In the genomic region with DNA sequence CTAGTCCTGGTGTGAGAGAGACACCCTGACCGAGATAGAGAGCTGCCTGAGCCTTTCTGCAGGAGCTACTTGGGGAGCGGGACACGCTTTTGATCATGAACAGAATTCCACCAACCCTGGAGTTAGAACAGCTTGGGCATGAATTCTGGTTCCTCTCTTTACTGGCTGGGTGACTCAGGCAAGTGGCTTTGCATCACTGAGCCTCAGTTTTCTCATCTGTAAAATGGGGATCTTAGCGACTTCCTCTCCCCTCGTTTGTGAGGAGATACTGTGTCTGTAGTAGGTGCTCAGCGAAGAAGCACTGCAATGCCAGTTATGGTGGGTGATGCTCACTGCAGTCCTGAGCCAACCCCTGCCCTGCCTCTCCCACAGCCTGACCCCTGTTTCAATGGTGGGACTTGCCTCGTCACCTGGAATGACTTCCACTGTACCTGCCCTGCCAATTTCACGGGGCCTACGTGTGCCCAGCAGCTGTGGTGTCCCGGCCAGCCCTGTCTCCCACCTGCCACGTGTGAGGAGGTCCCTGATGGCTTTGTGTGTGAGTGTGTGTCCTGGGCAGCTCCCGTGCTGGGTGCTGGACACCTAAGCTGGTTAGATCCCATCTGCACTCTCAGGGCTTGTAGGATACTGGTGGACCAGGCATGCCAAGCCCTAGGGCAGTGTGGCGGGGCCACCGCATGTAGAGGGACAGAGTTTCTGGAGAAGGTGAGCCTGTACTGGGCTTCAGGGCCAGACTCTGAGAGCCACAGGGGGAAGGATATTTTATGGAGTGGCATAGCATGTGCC, we compare ENCODE assay signal across 17 cellular contexts. TPM values are rescaled to one million over a fixed set of nuclear protein-coding genes. Genes with fewer than 3 reads are reported as not detected.
A peak's percentile ranks its signal among the peaks of the same experiment; 100 is the strongest.
DNase-seq lines count a peak whose midpoint lies in the region; ATAC-seq, FAIRE-seq and TF ChIP-seq lines count a peak whose summit lies in the region.
"Had no signal": no experiment of that assay in that cellular context is flagged by ENCODE, and none has a peak within 500 bp of the region (broad histone marks: within the 10 kb centered on the region; RNA-seq: fewer than 3 reads in every experiment).

No MANE protein-coding gene starts in this region.

- H3K4me1 Mint-ChIP-seq in activated B cell treated with CpG ODN at 0.5 μM for 24 hours = peaks cover 9% of the 10 kb centered on the region
- H3K4me1 Mint-ChIP-seq in effector memory CD8-positive, alpha-beta T cell (ENCODE audit: low read depth in 2 of 2) = peaks cover 3 to 6% of the 10 kb centered on the region in 2 donors
- peaks cover 39% of the 10 kb centered on the region for H3K4me1 Mint-ChIP-seq in nephron

- H3K27ac ChIP-seq in substantia nigra (ENCODE audit: low read depth, low read length, poor library complexity, severe bottlenecking) = peak overlapping the region; percentile 61
- H3K27ac ChIP-seq: HL-60, PC-9 had no signal

- DNase-seq in activated B cell treated with CpG ODN at 0.5 μM for 24 hours (no peak), substantia nigra (lab: John Stamatoyannopoulos, UW) (no peak), globus pallidus (ENCODE audit: low spot score) (no peak), GM19239 (ENCODE audit: insufficient read length, low spot score) (no peak), GM13976 (ENCODE audit: low spot score) (no peak)
- DNase-seq in effector memory CD8-positive, alpha-beta T cell = no peak
- DNase-seq: CD4-positive, CD25-positive, alpha-beta regulatory T cell; DMS53; NCI-H1417 treated with DMSO at 0.1 percent for 48 hours; NCI-H2029 treated with DMSO at 0.1 percent for 48 hours; NCI-H82; PC-9 had no signal

- H3K36me3 Mint-ChIP-seq in activated B cell treated with CpG ODN at 0.5 μM for 24 hours (ENCODE audit: low read depth) = no peaks in the 10 kb centered on the region
- H3K36me3 Mint-ChIP-seq in effector memory CD8-positive, alpha-beta T cell (ENCODE audit: insufficient read depth) = peaks cover 4% of the 10 kb centered on the region
- H3K36me3 Mint-ChIP-seq in nephron (ENCODE audit: low read depth) = peaks cover 7% of the 10 kb centered on the region
- H3K36me3 Mint-ChIP-seq: CD4-positive, CD25-positive, alpha-beta regulatory T cell had no signal

- POLR2A ChIA-PET in activated B cell treated with CpG ODN at 0.5 μM for 24 hours (lab: Charles Lee) = no interaction called here

- no peak for TF ChIP-seq CTCF in activated B cell treated with CpG ODN at 0.5 μM for 24 hours (IDR thresholded peaks at IDR 0.05)
- TF ChIP-seq CTCF in nephron (IDR thresholded peaks at IDR 0.05; ENCODE audit: unreplicated experiment in 3 of 3) = no peak
- TF ChIP-seq CTCF in GM13976 (IDR thresholded peaks at IDR 0.05; ENCODE audit: borderline replicate concordance, control extremely low read depth, extremely low read depth, insufficient read depth, missing control alignments) = no peak

- no peaks in the 10 kb centered on the region for H3K9me3 Mint-ChIP-seq in activated B cell treated with CpG ODN at 0.5 μM for 24 hours
- no peaks in the 10 kb centered on the region for H3K9me3 Mint-ChIP-seq in effector memory CD8-positive, alpha-beta T cell
- no peaks in the 10 kb centered on the region for H3K9me3 Mint-ChIP-seq in nephron

- FAIRE-seq in GM19239 (lab: Jason Lieb, UNC) = no peak
- FAIRE-seq: HTR-8/SVneo had no signal

- intact Hi-C loops in activated B cell treated with CpG ODN at 0.5 μM for 24 hours (cut with micrococcal nuclease) = no loop called here

- H3K27me3 Mint-ChIP-seq in activated B cell treated with CpG ODN at 0.5 μM for 24 hours (peaks cover 25% of the 10 kb centered on the region), nephron (ENCODE audit: low read depth) (peaks cover 13% of the 10 kb centered on the region)
- peaks cover 57 to 78% of the 10 kb centered on the region in 2 donors for H3K27me3 Mint-ChIP-seq in effector memory CD8-positive, alpha-beta T cell

- no peak overlapping the region for H3K27ac Mint-ChIP-seq in activated B cell treated with CpG ODN at 0.5 μM for 24 hours
- H3K27ac Mint-ChIP-seq in effector memory CD8-positive, alpha-beta T cell = no peak overlapping the region
- H3K27ac Mint-ChIP-seq in nephron = peak overlapping the region in 2 of 3 experiments; percentile 75 to 87
- H3K27ac Mint-ChIP-seq: CD4-positive, CD25-positive, alpha-beta regulatory T cell had no signal

- H3K4me3 Mint-ChIP-seq in activated B cell treated with CpG ODN at 0.5 μM for 24 hours (peak overlapping the region; percentile 46), nephron (peak overlapping the region in 1 of 3 experiments; percentile 7)
- peak overlapping the region; percentile 26 to 27 for H3K4me3 Mint-ChIP-seq in effector memory CD8-positive, alpha-beta T cell

- in situ Hi-C loops in GM13976 (cut with MboI; ENCODE audit: low sequenced_read_pairs, unreplicated experiment) = loop anchor here (25.0 kb wide), 1 partner anchor 910 kb away; no protein-coding TSS in a partner anchor

- no peak for ATAC-seq in activated B cell treated with CpG ODN at 0.5 μM for 24 hours (ENCODE audit: low read depth)
- ATAC-seq in effector memory CD8-positive, alpha-beta T cell (replicated peaks) = no peak

- CTCF ChIA-PET in activated B cell treated with CpG ODN at 0.5 μM for 24 hours (lab: Charles Lee) = no interaction called here

RNA-seq across cellular contexts. Expression of gene CRB2, which starts 16.0 kb away (rescaled TPM):
- 1.0 and 1.2 TPM in 2 replicates for total RNA-seq in activated B cell treated with CpG ODN at 0.5 μM for 24 hours
- total RNA-seq: CD4-positive, CD25-positive, alpha-beta regulatory T cell; NCI-H460; PC-9; SK-MEL-5 had no signal

Comparison
In these comparisons a context has a peak if more than half of its experiments do, and no peak if none do; other contexts are left out.
1. H3K27ac Mint-ChIP-seq: peak in nephron (2 of 3); none in activated B cell treated with CpG ODN at 0.5 μM for 24 hours (single experiment) and effector memory CD8-positive, alpha-beta T cell (0 of 2).